Comparison of ENCODE assay signal across 1 cellular context in the genomic region with DNA sequence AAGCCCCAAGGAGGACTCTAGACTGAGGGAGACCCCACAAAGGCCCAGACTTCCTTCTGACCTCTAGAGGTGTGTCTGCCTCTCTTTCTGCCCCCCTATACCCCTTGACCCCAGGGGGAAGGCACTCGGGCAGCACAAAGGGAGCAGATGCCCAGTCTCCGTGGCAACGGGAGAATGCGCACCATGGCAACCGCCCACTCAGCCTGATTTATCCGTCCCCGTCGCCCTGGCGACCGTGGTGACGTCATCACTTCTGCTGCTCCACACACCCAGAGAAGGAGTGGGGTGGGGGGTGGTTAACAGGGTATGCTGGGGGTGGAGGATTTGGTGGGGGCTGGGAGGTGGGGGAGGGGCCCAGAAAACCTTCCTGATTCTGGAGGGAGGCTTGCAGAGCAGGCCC.
TF ChIP-seq lines count a peak whose summit lies in the region.

No MANE protein-coding gene starts in this region.

TF ChIP-seq in WTC11, 78 proteins besides CTCF, POLR2A, EP300 and RAD21 (continued from another document):
- TF ChIP-seq ZNF121 (CRISPR knock-in tag; IDR thresholded peaks at IDR 0.05) (no peak), NR3C1 (CRISPR knock-in tag; conservative IDR thresholded peaks at IDR 0.05; ENCODE audit: low read depth) (no peak)
TF ChIP-seq in WTC11: peak in this region for 0.
